Comparison of ENCODE assay signal across 6 cellular contexts in the genomic region with DNA sequence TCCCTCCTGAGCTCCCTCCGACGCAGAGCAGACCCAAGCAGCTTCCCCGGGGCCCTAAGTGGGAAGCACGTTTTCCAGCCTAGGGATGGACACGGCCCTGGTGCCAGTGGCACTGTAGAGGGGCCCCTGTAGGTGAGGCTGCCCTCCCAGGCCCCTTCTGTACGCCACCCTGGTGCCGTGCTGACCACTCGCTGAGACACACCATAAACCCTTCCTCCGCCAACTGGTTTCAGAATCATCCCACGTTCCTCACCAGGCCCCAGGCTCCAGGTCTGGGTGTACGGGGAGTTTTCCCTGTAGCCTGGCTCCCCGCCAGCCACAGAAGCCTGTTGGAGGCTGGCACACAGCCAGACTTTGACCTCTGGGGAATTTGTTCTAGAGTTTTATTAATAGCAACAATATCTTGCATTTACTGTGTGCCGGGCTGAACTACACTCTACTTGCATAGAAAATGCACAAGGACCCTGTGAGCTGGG.
DNase-seq lines count a peak whose midpoint lies in the region; TF ChIP-seq lines count a peak whose summit lies in the region.

No MANE protein-coding gene starts in this region.

- in situ Hi-C loops in GM13976 (cut with MboI; ENCODE audit: low sequenced_read_pairs, unreplicated experiment), result no loop called here

- DNase-seq in NCI-H82 (lab: John Stamatoyannopoulos, UW) (peak; percentile 74), NCI-H82 treated with DMSO at 0.1 percent for 48 hours (lab: John Stamatoyannopoulos, UW; ENCODE audit: unreplicated experiment) (no peak), foreskin melanocyte (peak; percentile 66), cortex of kidney (lab: John Stamatoyannopoulos, UW) (no peak), GM13976 (ENCODE audit: low spot score) (no peak)
- no peak for DNase-seq in stimulated activated CD4-positive, alpha-beta T cell treated with anti-CD3 and anti-CD28 coated beads, Interleukin-1b, Interleukin-23, amount 100 ng/mL, for 48 hours

- no peak for TF ChIP-seq CTCF in GM13976 (IDR thresholded peaks at IDR 0.05; ENCODE audit: borderline replicate concordance, control extremely low read depth, extremely low read depth, insufficient read depth, missing control alignments)

Comparison
In these comparisons a context has a peak if more than half of its experiments do, and no peak if none do; other contexts are left out.
1. DNase-seq: peak in NCI-H82 (single experiment) and foreskin melanocyte (single experiment); none in NCI-H82 treated with DMSO at 0.1 percent for 48 hours (single experiment), cortex of kidney (single experiment), GM13976 (single experiment) and stimulated activated CD4-positive, alpha-beta T cell treated with anti-CD3 and anti-CD28 coated beads, Interleukin-1b, Interleukin-23, amount 100 ng/mL, for 48 hours (single experiment).